In the genomic region with DNA sequence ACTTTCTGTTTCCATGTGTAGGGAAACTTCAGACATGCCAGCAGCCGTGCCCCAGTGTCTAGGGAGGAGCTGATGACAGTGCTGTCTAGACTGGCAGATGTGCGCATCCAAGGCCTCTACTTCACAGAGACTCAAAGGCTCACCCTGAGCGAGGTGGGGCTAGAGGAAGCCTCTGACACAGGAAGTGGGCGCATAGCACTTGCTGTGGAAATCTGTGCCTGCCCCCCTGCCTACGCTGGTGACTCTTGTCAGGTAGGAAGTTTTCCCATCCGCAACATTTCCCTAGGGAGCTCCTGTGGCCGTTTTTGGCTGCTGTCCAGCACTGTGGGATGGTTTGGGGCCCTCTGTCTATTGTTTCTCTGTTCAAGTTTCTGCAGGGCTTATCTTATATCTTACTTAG, we compare ENCODE assay signal across 7 cellular contexts.
DNase-seq lines count a peak whose midpoint lies in the region; ATAC-seq, FAIRE-seq and TF ChIP-seq lines count a peak whose summit lies in the region.

No MANE protein-coding gene starts in this region.

- TF ChIP-seq CTCF in bronchial epithelial cell (IDR thresholded peaks at IDR 0.05; ENCODE audit: insufficient read depth, low read length, severe bottlenecking): no peak
- no peak for TF ChIP-seq CTCF in HFFc6 (IDR thresholded peaks at IDR 0.05)

- no peaks in the 10 kb centered on the region for H3K27me3 ChIP-seq in bronchial epithelial cell (ENCODE audit: control insufficient read depth, insufficient read depth, low read length)

- no peaks in the 10 kb centered on the region for H3K36me3 ChIP-seq in bronchial epithelial cell (ENCODE audit: control insufficient read depth, insufficient read depth, low read length)

- peaks cover 4% of the 10 kb centered on the region for H3K27me3 Mint-ChIP-seq in HFFc6 (ENCODE audit: insufficient read depth)

- FAIRE-seq in bronchial epithelial cell (lab: Jason Lieb, UNC): peak; percentile 23

- H3K36me3 Mint-ChIP-seq in HFFc6 (ENCODE audit: low read depth): no peaks in the 10 kb centered on the region

- H3K27ac Mint-ChIP-seq in HFFc6: no peak overlapping the region

- DNase-seq in T-helper 22 cell (ENCODE audit: low read depth): peak; percentile 70
- DNase-seq in bronchial epithelial cell (ENCODE audit: low read depth): peak; percentile 91
- DNase-seq in stimulated activated CD4-positive, alpha-beta T cell treated with anti-CD3 and anti-CD28 coated beads, Interleukin-4, amount 100 ng/mL, for 24 hours: peak; percentile 51
- no peak for DNase-seq in HFFc6

- no peak overlapping the region for H3K4me3 Mint-ChIP-seq in HFFc6

- H3K4me1 Mint-ChIP-seq in HFFc6 (ENCODE audit: low read depth): peaks cover 5% of the 10 kb centered on the region; the same call in 1 of the 2 replicates

- H3K9me3 Mint-ChIP-seq in HFFc6: no peaks in the 10 kb centered on the region

- ATAC-seq in GM19324 (IDR thresholded peaks at IDR 0.05; ENCODE audit: low FRiP score, unreplicated experiment): peak; percentile 74
- peak; percentile 60 for ATAC-seq in HG03469 (IDR thresholded peaks at IDR 0.05; ENCODE audit: unreplicated experiment)
- no peak for ATAC-seq in GM19455 (IDR thresholded peaks at IDR 0.05; ENCODE audit: unreplicated experiment)

- no peak overlapping the region for H3K4me3 ChIP-seq in bronchial epithelial cell (ENCODE audit: low read depth, low read length)
